In genomic region chr2:114507744-114508143, GRCh38 we compare ENCODE assay signal across 8 cellular contexts.
"Had no signal": no experiment of that assay in that cellular context is flagged by ENCODE, and none has a peak within 500 bp of the region (broad histone marks: within the 10 kb centered on the region; RNA-seq: fewer than 3 reads in every experiment).

No MANE protein-coding gene starts in this region.

- H3K4me2 ChIP-seq: KMS-11 had no signal

- H3K9ac ChIP-seq: GM23248, KMS-11 had no signal

- H3K4me3 ChIP-seq: GM23248 had no signal

- FAIRE-seq: H54, HTR-8/SVneo had no signal

- H3K27ac ChIP-seq: GM23248, KMS-11 had no signal

- H2AFZ ChIP-seq: GM23248 had no signal

- DNase-seq: GM23248, GOT3, H9, HCEC 1CT, KBM-7 had no signal
